In the genomic region with DNA sequence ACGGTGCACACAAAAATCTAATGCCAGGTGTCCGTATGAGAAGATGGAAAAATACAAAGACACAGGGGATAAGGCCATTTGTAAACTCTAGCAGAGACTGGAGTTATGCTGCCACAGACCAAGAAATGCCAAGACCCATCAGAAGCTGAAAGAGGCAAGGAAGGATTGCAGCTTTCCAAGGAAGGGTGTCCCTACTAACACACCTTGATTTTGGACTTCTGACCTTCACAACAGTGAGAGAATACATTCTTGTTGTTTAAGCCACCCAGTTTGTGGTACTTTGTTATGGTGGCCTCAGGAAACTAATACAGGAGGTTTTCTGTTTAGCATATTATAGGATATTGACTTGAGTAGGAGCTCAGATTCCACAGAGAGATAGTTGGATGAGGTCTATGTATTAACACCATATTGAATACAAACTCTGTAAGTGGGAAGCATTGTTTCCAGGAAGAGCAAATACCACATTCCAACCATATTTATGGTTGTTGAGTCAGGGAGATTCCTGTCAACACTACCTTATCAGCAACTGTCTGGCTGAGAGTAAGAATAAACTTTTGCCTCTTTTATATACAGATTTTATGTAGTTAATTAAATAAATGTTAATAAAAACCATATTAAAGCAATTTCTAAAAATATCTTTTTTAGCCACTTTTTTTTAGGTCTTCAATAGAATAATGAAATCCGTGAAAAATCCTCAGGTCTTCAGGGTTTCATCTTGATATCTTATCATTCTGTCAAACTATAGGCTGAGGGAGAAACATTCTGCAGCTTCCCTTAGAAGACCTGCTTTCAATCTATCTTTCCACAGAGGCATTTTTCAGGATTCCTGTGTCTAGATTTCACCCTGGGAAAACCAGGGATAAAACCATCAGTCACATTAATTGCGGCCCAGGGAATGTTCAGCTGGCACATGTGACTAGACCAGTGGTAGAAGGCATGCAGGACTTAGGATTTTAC, we compare ENCODE assay signal across 14 cellular contexts. TPM values are rescaled to one million over a fixed set of nuclear protein-coding genes. Genes with fewer than 3 reads are reported as not detected.
A peak's percentile ranks its signal among the peaks of the same experiment; 100 is the strongest.
DNase-seq lines count a peak whose midpoint lies in the region; ATAC-seq, FAIRE-seq and TF ChIP-seq lines count a peak whose summit lies in the region.
"Had no signal": no experiment of that assay in that cellular context is flagged by ENCODE, and none has a peak within 500 bp of the region (broad histone marks: within the 10 kb centered on the region; RNA-seq: fewer than 3 reads in every experiment).

No MANE protein-coding gene starts in this region.

- intact Hi-C loops in endothelial cell of umbilical vein (cut with micrococcal nuclease): no loop called here
- intact Hi-C loops in mucosa of descending colon (cut with DNase I, micrococcal nuclease): no loop called here

- DNase-seq in ELF-1 (ENCODE audit: low read depth, low spot score) (peak; percentile 54), NCI-H82 treated with DMSO at 0.1 percent for 48 hours (lab: John Stamatoyannopoulos, UW; ENCODE audit: unreplicated experiment) (peak; percentile 97), endothelial cell of umbilical vein (ENCODE audit: low read depth, low spot score) (peak; percentile 46), mucosa of descending colon (no peak), mesenteric fat pad (ENCODE audit: low spot score) (no peak), GM10266 (ENCODE audit: extremely low spot score) (no peak), OCI-M2 (lab: John Stamatoyannopoulos, UW; ENCODE audit: unreplicated experiment) (no peak)
- DNase-seq: activated CD4-positive, alpha-beta memory T cell treated with anti-CD3 and anti-CD28 coated beads for 36 hours; activated naive CD4-positive, alpha-beta T cell treated with anti-CD3 and anti-CD28 coated beads, Interleukin-2, amount 50 U/mL, for 16 hours; CD8-positive, alpha-beta T cell; naive B cell; NCI-H1436 had no signal

- no peak overlapping the region for H3K4me3 ChIP-seq in endothelial cell of umbilical vein (replicated peaks in 1 of 3; ENCODE audit: insufficient read depth in 1 of 3, low read depth in 1 of 3, low read length in 3 of 3)
- no peak overlapping the region for H3K4me3 ChIP-seq in mucosa of descending colon

- no peaks in the 10 kb centered on the region for H3K79me2 ChIP-seq in endothelial cell of umbilical vein (ENCODE audit: control insufficient read depth, insufficient read depth, low read length)

- no peak for TF ChIP-seq CTCF in endothelial cell of umbilical vein (IDR thresholded peaks at IDR 0.05; ENCODE audit: extremely low read depth in 1 of 2, insufficient read depth in 1 of 2, low read depth in 1 of 2, low read length in 2 of 2)
- no peak for TF ChIP-seq CTCF in mucosa of descending colon (IDR thresholded peaks at IDR 0.05)
- TF ChIP-seq CTCF in GM10266 (IDR thresholded peaks at IDR 0.05; ENCODE audit: control insufficient read depth, insufficient read depth, low read depth, missing control alignments): no peak

- H3K4me1 ChIP-seq in endothelial cell of umbilical vein (ENCODE audit: control insufficient read depth, extremely low read depth, insufficient read depth, low read length) (peaks cover 5% of the 10 kb centered on the region), mucosa of descending colon (ENCODE audit: low read depth) (no peaks in the 10 kb centered on the region)

- no peaks in the 10 kb centered on the region for H3K27me3 ChIP-seq in endothelial cell of umbilical vein (ENCODE audit: control insufficient read depth in 2 of 2, insufficient read depth in 2 of 2, low read length in 2 of 2)

- no TSS peak for BruUV-seq in endothelial cell of umbilical vein (replicated peaks; lab: Mats Ljungman, UMichigan)

- H4K20me1 ChIP-seq in endothelial cell of umbilical vein (replicated peaks; ENCODE audit: control insufficient read depth, extremely low read depth, insufficient read depth, low read length): no peaks in the 10 kb centered on the region

- H3K4me2 ChIP-seq in endothelial cell of umbilical vein (ENCODE audit: insufficient read depth, low read length): no peak overlapping the region

- no peak overlapping the region for H2AFZ ChIP-seq in endothelial cell of umbilical vein (ENCODE audit: low read depth, low read length)

- no peak overlapping the region for H3K9ac ChIP-seq in endothelial cell of umbilical vein (replicated peaks; ENCODE audit: extremely low read depth, insufficient read depth, low read length)

- CTCF ChIA-PET in endothelial cell of umbilical vein (lab: Charles Lee): interaction anchor here (0.6 to 1.7 kb wide), 6 partner anchors 12 to 161 kb away, joined by 3 to 4 read pairs (median 3); no protein-coding TSS in a partner anchor

- ATAC-seq in mucosa of descending colon (peak; percentile 29), GM18907 (IDR thresholded peaks at IDR 0.05; ENCODE audit: unreplicated experiment) (no peak)
- ATAC-seq: CD8-positive, alpha-beta T cell had no signal

- dilution Hi-C loops in endothelial cell of umbilical vein (cut with MboI; ENCODE audit: extremely low pct_ligation_motif_present, low sequenced_read_pairs): no loop called here

- H3K36me3 ChIP-seq in endothelial cell of umbilical vein (ENCODE audit: control insufficient read depth in 2 of 2, extremely low read depth in 1 of 2, insufficient read depth in 2 of 2, low read length in 2 of 2): no peaks in the 10 kb centered on the region
- H3K36me3 ChIP-seq in mucosa of descending colon (ENCODE audit: low read depth): no peaks in the 10 kb centered on the region

- POLR2A ChIA-PET in endothelial cell of umbilical vein (lab: Charles Lee): no interaction called here

- peak; percentile 61 for FAIRE-seq in endothelial cell of umbilical vein (lab: Jason Lieb, UNC)

- TF ChIP-seq POLR2A in endothelial cell of umbilical vein (IDR thresholded peaks at IDR 0.05; ENCODE audit: low read depth, low read length): no peak

- H3K27ac ChIP-seq in endothelial cell of umbilical vein (ENCODE audit: insufficient read depth, low read depth, low read length): peak overlapping the region; percentile 22

- no peaks in the 10 kb centered on the region for H3K9me1 ChIP-seq in endothelial cell of umbilical vein (replicated peaks; ENCODE audit: control insufficient read depth, extremely low read depth, insufficient read depth, low read length)

- H3K9me3 ChIP-seq in endothelial cell of umbilical vein (replicated peaks; ENCODE audit: control insufficient read depth, insufficient read depth, low read length): no peaks in the 10 kb centered on the region
- no peaks in the 10 kb centered on the region for H3K9me3 ChIP-seq in mucosa of descending colon

TF ChIP-seq in endothelial cell of umbilical vein, 7 proteins besides CTCF, POLR2A, EP300 and RAD21:
- TF ChIP-seq FOS (IDR thresholded peaks at IDR 0.05; ENCODE audit: borderline replicate concordance, insufficient read depth, low read length) (peak; percentile 32), POLR2AphosphoS5 (IDR thresholded peaks at IDR 0.05; ENCODE audit: insufficient read depth, low read depth, low read length) (no peak), GATA2 (IDR thresholded peaks at IDR 0.05; ENCODE audit: insufficient read depth, insufficient read length, low read depth, low read length) (peak; percentile 33)
- TF ChIP-seq, protein P1, sequence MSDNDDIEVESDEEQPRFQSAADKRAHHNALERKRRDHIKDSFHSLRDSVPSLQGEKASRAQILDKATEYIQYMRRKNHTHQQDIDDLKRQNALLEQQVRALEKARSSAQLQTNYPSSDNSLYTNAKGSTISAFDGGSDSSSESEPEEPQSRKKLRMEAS (IDR thresholded peaks at IDR 0.05; ENCODE audit: insufficient read depth, insufficient read length): no peak

RNA-seq across cellular contexts. Expression of a gene that starts 35.4 kb away (rescaled TPM):
- total RNA-seq in endothelial cell of umbilical vein (13.4 and 16.9 TPM in 2 replicates), mucosa of descending colon (100 to 1,000 TPM in 1 of 3 donors, 10 to 100 TPM in 2; 42.6 to 114 (median 62.9) TPM), mesenteric fat pad (91.4 TPM)
- polyA plus RNA-seq in endothelial cell of umbilical vein: 7.7 and 8.6 TPM in 2 replicates
- polyA plus RNA-seq in endothelial cell of umbilical vein (2011; cell fraction: cytosol; rRNA removed): 13.5 and 17.9 TPM in 2 replicates
- 11.9 and 14.3 TPM in 2 replicates for polyA plus RNA-seq in endothelial cell of umbilical vein (2011; cell fraction: nucleus; rRNA removed)
- 12.8 and 16.1 TPM in 2 replicates for polyA plus RNA-seq in endothelial cell of umbilical vein (2012)
- 6.5 and 10.3 TPM in 2 replicates for polyA minus RNA-seq in endothelial cell of umbilical vein
- 14.3 TPM for polyA minus RNA-seq in endothelial cell of umbilical vein (2011; cell fraction: cytosol; rRNA and poly(A)+ RNA removed)
- 10.6 and 11.9 TPM in 2 replicates for polyA minus RNA-seq in endothelial cell of umbilical vein (2011; cell fraction: nucleus; rRNA and poly(A)+ RNA removed)
- total RNA-seq: activated CD4-positive, alpha-beta memory T cell treated with anti-CD3 and anti-CD28 coated beads for 36 hours; CD8-positive, alpha-beta T cell; T-helper 1 cell treated with Interleukin-12 subunit alpha and Interleukin-12 subunit beta and Interleukin-4 antibody, amounts not matched to agents 30 ng/mL and 1 ng/mL, for 36 hours had no signal

Comparison
In these comparisons a context has a peak if more than half of its experiments do, and no peak if none do; other contexts are left out.
1. DNase-seq: peak in ELF-1 (single experiment), NCI-H82 treated with DMSO at 0.1 percent for 48 hours (single experiment) and endothelial cell of umbilical vein (single experiment); none in mucosa of descending colon (0 of 3), mesenteric fat pad (single experiment), GM10266 (single experiment) and OCI-M2 (single experiment).